24 cellular contexts compared by ENCODE assay signal in genomic region chr13:76976929-76977328, GRCh38. TPM values are rescaled to one million over a fixed set of nuclear protein-coding genes. Genes with fewer than 3 reads are reported as not detected.
"Had no signal": no experiment of that assay in that cellular context is flagged by ENCODE, and none has a peak within 500 bp of the region (broad histone marks: within the 10 kb centered on the region; RNA-seq: fewer than 3 reads in every experiment).

No MANE protein-coding gene starts in this region.

- H3K27ac Mint-ChIP-seq: activated naive CD4-positive, alpha-beta T cell treated with anti-CD3 and anti-CD28 coated beads for 36 hours; activated naive CD8-positive, alpha-beta T cell; T-helper 1 cell treated with Interleukin-12 subunit alpha and Interleukin-12 subunit beta and Interleukin-4 antibody, amounts not matched to agents 30 μg/mL and 1 μg/mL, for 36 hours; WTC11 had no signal

- H3K36me3 Mint-ChIP-seq: activated naive CD8-positive, alpha-beta T cell; brain; WTC11 had no signal

- H3K9me3 Mint-ChIP-seq: activated naive CD4-positive, alpha-beta T cell treated with anti-CD3 and anti-CD28 coated beads for 36 hours; activated T-cell treated with anti-CD3 and anti-CD28 coated beads, Interleukin-2, amount 50 U/mL, for 4 hours; T-helper 1 cell treated with Interleukin-12 subunit alpha and Interleukin-12 subunit beta and Interleukin-4 antibody, amounts not matched to agents 30 μg/mL and 1 μg/mL, for 36 hours; WTC11 had no signal

- H3K4me3 Mint-ChIP-seq: activated naive CD4-positive, alpha-beta T cell treated with anti-CD3 and anti-CD28 coated beads for 36 hours; activated naive CD8-positive, alpha-beta T cell; activated T-cell treated with anti-CD3 and anti-CD28 coated beads, Interleukin-2, amount 50 U/mL, for 4 hours; T-helper 1 cell treated with Interleukin-12 subunit alpha and Interleukin-12 subunit beta and Interleukin-4 antibody, amounts not matched to agents 30 μg/mL and 1 μg/mL, for 36 hours; WTC11 had no signal

- H3K9me3 ChIP-seq: colonic mucosa had no signal

- H3K27ac ChIP-seq: cardiac muscle cell, colonic mucosa had no signal

- H3K36me3 ChIP-seq: cardiac muscle cell, colonic mucosa had no signal

- H3K4me3 ChIP-seq: cardiac muscle cell, colonic mucosa had no signal

- DNase-seq: activated CD4-positive, alpha-beta T cell treated with anti-CD3 and anti-CD28 coated beads for 48 hours; activated CD4-positive, alpha-beta T cell treated with anti-CD3 and anti-CD28 coated beads, Interleukin-2, amount 50 U/mL, for 4 hours; activated CD4-positive, CD25-positive, alpha-beta regulatory T cell treated with anti-CD3 and anti-CD28 coated beads, Interleukin-2, amount 50 U/mL, for 72 hours; activated gamma-delta T cell; activated naive CD4-positive, alpha-beta T cell treated with anti-CD3 and anti-CD28 coated beads for 36 hours; activated T-cell treated with anti-CD3 and anti-CD28 coated beads, Interleukin-2, amount 50 U/mL, for 4 hours; amygdala; colonic mucosa; NCI-H1092; NCI-H1417; NCI-H1930; NCI-H226; NCI-H526 treated with DMSO at 0.1 percent for 48 hours; NCI-H82; RPMI8226 had no signal

- ATAC-seq: activated T-cell treated with anti-CD3 and anti-CD28 coated beads, Interleukin-2, amount 50 U/mL, for 4 hours; Right ventricle myocardium inferior; WTC11 had no signal

- H3K27me3 ChIP-seq: colonic mucosa had no signal

RNA-seq across cellular contexts. Expression of gene ACOD1, which starts 28.6 kb away (rescaled TPM):
- total RNA-seq: activated naive CD4-positive, alpha-beta T cell treated with anti-CD3 and anti-CD28 coated beads for 36 hours; activated T-cell treated with anti-CD3 and anti-CD28 coated beads, Interleukin-2, amount 50 U/mL, for 4 hours; astrocyte; cardiac muscle cell; colonic mucosa; NCI-H460; OCI-LY7; Right ventricle myocardium inferior; WTC11 had no signal
- polyA plus RNA-seq: cardiac muscle cell had no signal
